ENCODE assay signal across 8 cellular contexts in genomic region chr11:112784323-112785073, GRCh38.
DNase-seq lines count a peak whose midpoint lies in the region; ATAC-seq and TF ChIP-seq lines count a peak whose summit lies in the region.

No MANE protein-coding gene starts in this region.

- intact Hi-C loops in posterior cingulate gyrus (cut with DNase I), result no loop called here

- H3K4me3 Mint-ChIP-seq in stimulated activated memory B cell treated with anti-CD40 and anti-IgM and Interleukin-4, amounts not matched to agents 10 μg/mL and 1 μg/mL and 100 μg/mL, for 72 hours, result no peak overlapping the region

- no peak for TF ChIP-seq CTCF in fibroblast of villous mesenchyme (IDR thresholded peaks at IDR 0.05; ENCODE audit: insufficient read depth, low read depth, low read length)

- no peak for ATAC-seq in stimulated activated memory B cell treated with anti-CD40 and anti-IgM and Interleukin-4, amounts not matched to agents 10 μg/mL and 1 μg/mL and 100 μg/mL, for 72 hours

- no peaks in the 10 kb centered on the region for H3K4me1 Mint-ChIP-seq in stimulated activated memory B cell treated with anti-CD40 and anti-IgM and Interleukin-4, amounts not matched to agents 10 μg/mL and 1 μg/mL and 100 μg/mL, for 72 hours

- H3K27ac Mint-ChIP-seq in stimulated activated memory B cell treated with anti-CD40 and anti-IgM and Interleukin-4, amounts not matched to agents 10 μg/mL and 1 μg/mL and 100 μg/mL, for 72 hours, result no peak overlapping the region

- no peak overlapping the region for H3K4me3 ChIP-seq in fibroblast of villous mesenchyme (ENCODE audit: low read depth, low read length)

- peaks cover 15% of the 10 kb centered on the region for H3K27me3 Mint-ChIP-seq in stimulated activated memory B cell treated with anti-CD40 and anti-IgM and Interleukin-4, amounts not matched to agents 10 μg/mL and 1 μg/mL and 100 μg/mL, for 72 hours

- H3K36me3 Mint-ChIP-seq in stimulated activated memory B cell treated with anti-CD40 and anti-IgM and Interleukin-4, amounts not matched to agents 10 μg/mL and 1 μg/mL and 100 μg/mL, for 72 hours, result no peaks in the 10 kb centered on the region

- peaks cover 2% of the 10 kb centered on the region for H3K9me3 Mint-ChIP-seq in stimulated activated memory B cell treated with anti-CD40 and anti-IgM and Interleukin-4, amounts not matched to agents 10 μg/mL and 1 μg/mL and 100 μg/mL, for 72 hours

- DNase-seq in DMS53 (lab: John Stamatoyannopoulos, UW) (peak; percentile 77), NCI-H82 treated with DMSO at 0.1 percent for 48 hours (lab: John Stamatoyannopoulos, UW; ENCODE audit: unreplicated experiment) (peak; percentile 75), fibroblast of villous mesenchyme (ENCODE audit: low read depth) (peak; percentile 3), posterior cingulate gyrus (peak in 8 of 10 donors; percentile 22 to 92 (median 70)), NCI-H226 (no peak), NCI-H187 treated with DMSO at 0.1 percent for 48 hours (lab: John Stamatoyannopoulos, UW) (no peak)
- DNase-seq in stimulated activated CD4-positive, alpha-beta T cell treated with anti-CD3 and anti-CD28 coated beads, Interleukin-12 subunit alpha, Interleukin-12 subunit beta, amount 100 ng/mL, for 4 hours, result no peak

Comparison
In these comparisons a context has a peak if more than half of its experiments do, and no peak if none do; other contexts are left out.
1. DNase-seq: peak in DMS53 (single experiment), NCI-H82 treated with DMSO at 0.1 percent for 48 hours (single experiment), fibroblast of villous mesenchyme (single experiment) and posterior cingulate gyrus (8 of 10); none in NCI-H226 (single experiment), NCI-H187 treated with DMSO at 0.1 percent for 48 hours (single experiment) and stimulated activated CD4-positive, alpha-beta T cell treated with anti-CD3 and anti-CD28 coated beads, Interleukin-12 subunit alpha, Interleukin-12 subunit beta, amount 100 ng/mL, for 4 hours (single experiment).